Comparison of ENCODE assay signal across 23 cellular contexts in genomic region chr4:106628616-106629606, GRCh38.
DNase-seq lines count a peak whose midpoint lies in the region; ATAC-seq, FAIRE-seq and TF ChIP-seq lines count a peak whose summit lies in the region.
"Had no signal": no experiment of that assay in that cellular context is flagged by ENCODE, and none has a peak within 500 bp of the region (broad histone marks: within the 10 kb centered on the region; RNA-seq: fewer than 3 reads in every experiment).

No MANE protein-coding gene starts in this region.

- H3K36me3 ChIP-seq in astrocyte (ENCODE audit: insufficient read depth, low read length): no peaks in the 10 kb centered on the region
- no peaks in the 10 kb centered on the region for H3K36me3 ChIP-seq in mucosa of descending colon (ENCODE audit: low read depth)
- H3K36me3 ChIP-seq: Peyer's patch had no signal

- no peaks in the 10 kb centered on the region for H3K9me3 Mint-ChIP-seq in astrocyte (ENCODE audit: unreplicated experiment)

- DNase-seq in A172 (ENCODE audit: low spot score) (peak; percentile 6), HS-27A (ENCODE audit: low read depth) (peak; percentile 12), astrocyte (ENCODE audit: low read depth) (peak; percentile 6), fibroblast of the aortic adventitia (ENCODE audit: low read depth) (peak; percentile 3), NOMO-1 (lab: John Stamatoyannopoulos, UW; ENCODE audit: unreplicated experiment in 2 of 2) (no peak), mucosa of descending colon (no peak)
- DNase-seq: C1 segment of cervical spinal cord, DMS79 treated with DMSO at 0.1 percent for 48 hours, GF-D8, H7, KBM-7, NCI-H1092, NCI-H1694, NCI-H2107, NCI-H226, NCI-H524 treated with DMSO at 0.1 percent for 48 hours, Peyer's patch had no signal

- H3K27me3 ChIP-seq in astrocyte (ENCODE audit: insufficient read depth, low read length): no peaks in the 10 kb centered on the region
- H3K27me3 ChIP-seq: Peyer's patch had no signal

- no peaks in the 10 kb centered on the region for H3K9me3 ChIP-seq in astrocyte (ENCODE audit: insufficient read depth, low read depth, low read length)
- H3K9me3 ChIP-seq in mucosa of descending colon: no peaks in the 10 kb centered on the region
- H3K9me3 ChIP-seq: Peyer's patch had no signal

- H3K27ac ChIP-seq in astrocyte (ENCODE audit: low read depth, low read length): no peak overlapping the region
- H3K27ac ChIP-seq: HL-60, Peyer's patch had no signal

- no peak for TF ChIP-seq CTCF in astrocyte (IDR thresholded peaks at IDR 0.05; ENCODE audit: insufficient read depth, low read depth, low read length)
- TF ChIP-seq CTCF in fibroblast of the aortic adventitia (IDR thresholded peaks at IDR 0.05; ENCODE audit: insufficient read depth, low read length): no peak
- TF ChIP-seq CTCF in mucosa of descending colon (IDR thresholded peaks at IDR 0.05): no peak

- H3K4me2 ChIP-seq in astrocyte (ENCODE audit: low read length): no peak overlapping the region

- H2AFZ ChIP-seq in astrocyte (ENCODE audit: low read depth, low read length): no peak overlapping the region

- H3K79me2 ChIP-seq in astrocyte (ENCODE audit: insufficient read depth, low read length): no peaks in the 10 kb centered on the region

- no peak overlapping the region for H3K4me3 Mint-ChIP-seq in astrocyte (ENCODE audit: unreplicated experiment)

- no peaks in the 10 kb centered on the region for H4K20me1 ChIP-seq in astrocyte (ENCODE audit: insufficient read depth, low read length)

- no peaks in the 10 kb centered on the region for H3K27me3 Mint-ChIP-seq in astrocyte (ENCODE audit: low read depth, unreplicated experiment)

- no peak overlapping the region for H3K9ac ChIP-seq in astrocyte (ENCODE audit: low read length)

- H3K4me1 Mint-ChIP-seq in astrocyte (ENCODE audit: low read depth, unreplicated experiment): no peaks in the 10 kb centered on the region

- no peak overlapping the region for H3K27ac Mint-ChIP-seq in astrocyte (ENCODE audit: unreplicated experiment)

- H3K4me3 ChIP-seq in astrocyte (ENCODE audit: insufficient read depth, low read depth, low read length): no peak overlapping the region
- no peak overlapping the region for H3K4me3 ChIP-seq in fibroblast of the aortic adventitia (ENCODE audit: low read depth, low read length)
- no peak overlapping the region for H3K4me3 ChIP-seq in mucosa of descending colon
- H3K4me3 ChIP-seq: Peyer's patch had no signal

- no peak for ATAC-seq in GM18520 (IDR thresholded peaks at IDR 0.05; ENCODE audit: unreplicated experiment)
- no peak for ATAC-seq in mucosa of descending colon
- ATAC-seq in HG03135 (IDR thresholded peaks at IDR 0.05; ENCODE audit: unreplicated experiment): no peak
- ATAC-seq: Right ventricle myocardium inferior had no signal

- no peak for FAIRE-seq in astrocyte (lab: Jason Lieb, UNC)
- FAIRE-seq: A204.1, GM12892 had no signal

- no peaks in the 10 kb centered on the region for H3K36me3 Mint-ChIP-seq in astrocyte (ENCODE audit: low read depth, unreplicated experiment)

- intact Hi-C loops in mucosa of descending colon (cut with DNase I, micrococcal nuclease): no loop called here

- H3K4me1 ChIP-seq in astrocyte (ENCODE audit: insufficient read depth, low read length): no peaks in the 10 kb centered on the region
- no peaks in the 10 kb centered on the region for H3K4me1 ChIP-seq in mucosa of descending colon (ENCODE audit: low read depth)
- H3K4me1 ChIP-seq: Peyer's patch had no signal

Comparison
In these comparisons a context has a peak if more than half of its experiments do, and no peak if none do; other contexts are left out.
1. DNase-seq: peak in A172 (single experiment), HS-27A (single experiment), astrocyte (single experiment) and fibroblast of the aortic adventitia (single experiment); none in NOMO-1 (0 of 2) and mucosa of descending colon (0 of 3).